In genomic region chrX:48957827-48958634, GRCh38 we compare ENCODE assay signal across 8 cellular contexts. TPM values are rescaled to one million over a fixed set of nuclear protein-coding genes. Genes with fewer than 3 reads are reported as not detected.
DNase-seq lines count a peak whose midpoint lies in the region; ATAC-seq and TF ChIP-seq lines count a peak whose summit lies in the region.

No MANE protein-coding gene starts in this region.

- TF ChIP-seq CTCF in chondrocyte (IDR thresholded peaks at IDR 0.05) (no peak), kidney epithelial cell (IDR thresholded peaks at IDR 0.05; ENCODE audit: insufficient read depth, low read length, poor library complexity, severe bottlenecking) (no peak)

- ATAC-seq in HG03439 (IDR thresholded peaks at IDR 0.05; ENCODE audit: unreplicated experiment) = peak; percentile 83

- H3K27ac Mint-ChIP-seq in chondrocyte (ENCODE audit: unreplicated experiment) = peak overlapping the region; percentile 100

- H3K27me3 Mint-ChIP-seq in chondrocyte (ENCODE audit: low read depth) = no peaks in the 10 kb centered on the region

- no peaks in the 10 kb centered on the region for H3K36me3 Mint-ChIP-seq in chondrocyte (ENCODE audit: low read depth)

- peak overlapping the region; percentile 48 for H3K4me3 ChIP-seq in kidney epithelial cell (ENCODE audit: low read depth, low read length)

- peaks cover 5% of the 10 kb centered on the region for H3K9me3 Mint-ChIP-seq in chondrocyte (ENCODE audit: low read depth)

- H3K4me3 Mint-ChIP-seq in chondrocyte (ENCODE audit: unreplicated experiment) = peak overlapping the region; percentile 99

- DNase-seq in Ammon's horn (ENCODE audit: low spot score) = peak; percentile 98
- DNase-seq in GM19238 (ENCODE audit: insufficient read length, low spot score) = peak; percentile 86
- DNase-seq in NCI-H510A (lab: John Stamatoyannopoulos, UW) = peak; percentile 91
- DNase-seq in activated CD4-positive, alpha-beta T cell treated with anti-CD3 and anti-CD28 coated beads for 24 hours (ENCODE audit: low read depth in 2 of 2) = peak; percentile 80 to 81
- DNase-seq in chondrocyte (ENCODE audit: low spot score) = peak; percentile 98
- DNase-seq in kidney epithelial cell (ENCODE audit: low read depth) = peak; percentile 88
- DNase-seq in stimulated activated CD4-positive, alpha-beta T cell treated with anti-CD3 and anti-CD28 coated beads, Interleukin-15, amount 100 ng/mL, for 24 hours = peak; percentile 93

- H3K27me3 ChIP-seq in kidney epithelial cell (ENCODE audit: control insufficient read depth, insufficient read depth, low read length) = no peaks in the 10 kb centered on the region

- peaks cover 31% of the 10 kb centered on the region for H3K4me1 Mint-ChIP-seq in chondrocyte (ENCODE audit: low read depth)

- H3K36me3 ChIP-seq in kidney epithelial cell (ENCODE audit: control insufficient read depth, insufficient read depth, low read length) = no peaks in the 10 kb centered on the region

RNA-seq across cellular contexts. Expression of gene OTUD5, which starts 0.6 kb away (rescaled TPM):
- total RNA-seq in chondrocyte (47.4 to 49.0 TPM (median 47.5 TPM) in 3 replicates), kidney epithelial cell (51.7 and 56.0 TPM in 2 replicates)

RNA-seq across cellular contexts. Expression of gene KCND1, which starts 13.6 kb away (rescaled TPM):
- total RNA-seq in chondrocyte (1.4 to 1.7 TPM (median 1.6 TPM) in 3 replicates), kidney epithelial cell (0.67 and 1.6 TPM in 2 replicates)

RNA-seq across cellular contexts. Expression of gene PIM2, which starts 39.2 kb away (rescaled TPM):
- total RNA-seq in chondrocyte (4.3 to 5.1 TPM (median 4.6 TPM) in 3 replicates), kidney epithelial cell (6.8 and 7.9 TPM in 2 replicates)

RNA-seq across cellular contexts. Expression of gene GRIPAP1, which starts 44.0 kb away (rescaled TPM):
- total RNA-seq in chondrocyte = 28.8 to 37.5 TPM (median 32.7 TPM) in 3 replicates
- 25.8 and 31.1 TPM in 2 replicates for total RNA-seq in kidney epithelial cell

RNA-seq across cellular contexts. Expression of gene SLC35A2, which starts 46.6 kb away (rescaled TPM):
- total RNA-seq in chondrocyte (32.3 to 39.2 TPM (median 38.9 TPM) in 3 replicates), kidney epithelial cell (34.3 and 40.9 TPM in 2 replicates)

Comparison
In these comparisons a context has a peak if more than half of its experiments do, and no peak if none do; other contexts are left out.
1. Peak in every context shown above with its lines: DNase-seq, ATAC-seq and H3K4me3 ChIP-seq.